Comparison of ENCODE assay signal across 28 cellular contexts in the genomic region with DNA sequence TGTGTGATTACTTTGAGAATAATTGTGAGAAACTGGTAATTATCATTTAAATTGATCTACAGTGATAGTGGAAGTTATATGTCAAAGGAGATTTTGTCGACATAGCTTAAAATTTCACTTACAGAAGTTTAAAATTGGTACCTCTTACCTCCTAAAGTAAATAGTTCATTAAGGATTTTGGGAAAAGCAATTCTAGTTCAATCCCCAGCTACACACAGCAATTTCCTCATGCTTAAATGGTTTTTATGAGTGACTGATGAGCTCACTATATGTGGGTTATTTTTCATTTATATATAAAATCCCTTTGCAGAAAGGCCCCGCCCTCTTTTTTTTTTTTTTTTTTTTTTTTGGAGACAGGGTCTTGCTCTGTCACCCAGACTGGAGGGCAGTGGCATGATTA. TPM values are rescaled to one million over a fixed set of nuclear protein-coding genes. Genes with fewer than 3 reads are reported as not detected.
DNase-seq lines count a peak whose midpoint lies in the region; ATAC-seq, FAIRE-seq and TF ChIP-seq lines count a peak whose summit lies in the region.
"Had no signal": no experiment of that assay in that cellular context is flagged by ENCODE, and none has a peak within 500 bp of the region (broad histone marks: within the 10 kb centered on the region; RNA-seq: fewer than 3 reads in every experiment).

No MANE protein-coding gene starts in this region.

- peaks cover 3% of the 10 kb centered on the region; the same call in 1 of the 3 replicates for H3K36me3 ChIP-seq in K562 (ENCODE audit: control insufficient read depth, insufficient read depth, low read length)
- no peaks in the 10 kb centered on the region for H3K36me3 ChIP-seq in hepatocyte (replicated peaks; ENCODE audit: insufficient read depth, low read depth)
- H3K36me3 ChIP-seq: esophagus squamous epithelium, SJSA1 had no signal

- H3K27ac ChIP-seq in K562 (ENCODE audit: extremely low read depth, low read depth, low read length), result no peak overlapping the region
- no peak overlapping the region for H3K27ac ChIP-seq in hepatocyte
- H3K27ac ChIP-seq: esophagus squamous epithelium, SJSA1 had no signal

- peak in 1 of 2 donors; percentile 7 for ATAC-seq in activated T-cell treated with anti-CD3 and anti-CD28 coated beads, Interleukin-2, amount 50 U/mL, for 72 hours (replicated peaks in 1 of 2)
- no peak; the same call in 2 of the 3 replicates for ATAC-seq in K562
- ATAC-seq in natural killer cell treated with Interleukin-12 subunit alpha and Interleukin-12 subunit beta and Interleukin-15 and Interleukin-18, amount 100 ng/mL, for 72 hours, result no peak
- ATAC-seq in GM18907 (IDR thresholded peaks at IDR 0.05; ENCODE audit: unreplicated experiment), result no peak
- ATAC-seq: left lobe of liver had no signal

- H2AFZ ChIP-seq in K562 (ENCODE audit: low read depth, low read length), result no peak overlapping the region
- H2AFZ ChIP-seq in hepatocyte, result no peak overlapping the region

- TF ChIP-seq EP300 in K562 (IDR thresholded peaks at IDR 0.05; ENCODE audit: low read length), result no peak

- BruUV-seq in K562 (replicated peaks; lab: Mats Ljungman, UMichigan), result no TSS peak

- H3K27me3 ChIP-seq in K562 (ENCODE audit: control insufficient read depth in 2 of 2, insufficient read depth in 2 of 2, low read length in 2 of 2) (no peaks in the 10 kb centered on the region), hepatocyte (no peaks in the 10 kb centered on the region)
- H3K27me3 ChIP-seq: esophagus squamous epithelium, SJSA1 had no signal

- 57% methylated on average over 2 of the region's 2 CpGs for WGBS in K562 (ENCODE audit: insufficient coverage, low coverage, missing lambda C conversion rate)
- 96% methylated on average over 2 of the region's 2 CpGs for WGBS in hepatocyte (ENCODE audit: low lambda C conversion rate, missing lambda C conversion rate)

- peaks cover 99% of the 10 kb centered on the region for H3K79me2 ChIP-seq in K562 (ENCODE audit: control insufficient read depth, insufficient read depth, low read length)
- H3K79me2 ChIP-seq in hepatocyte, result peaks cover 99% of the 10 kb centered on the region

- in situ Hi-C loops in K562 (cut with MboI), result no loop called here

- no peak for DNase-seq in activated T-cell treated with anti-CD3 and anti-CD28 coated beads, Interleukin-2, amount 50 U/mL, for 72 hours
- no peak for DNase-seq in activated T-cell treated with anti-CD3 and anti-CD28 coated beads, Interleukin-2, amount 50 U/mL, for 48 hours
- DNase-seq in K562 (ENCODE audit: extremely low read depth in 1 of 4, low spot score in 3 of 4) (no peak), hepatocyte (ENCODE audit: low spot score) (no peak), D341Med (ENCODE audit: low spot score) (no peak)
- no peak for DNase-seq in natural killer cell treated with Interleukin-12 subunit alpha and Interleukin-12 subunit beta and Interleukin-15 and Interleukin-18, amount 100 ng/mL, for 72 hours (ENCODE audit: low spot score)
- DNase-seq: activated CD4-positive, alpha-beta T cell treated with anti-CD3 and anti-CD28 coated beads for 1 hour; activated CD8-positive, alpha-beta memory T cell treated with anti-CD3 and anti-CD28 coated beads for 24 hours; activated naive CD4-positive, alpha-beta T cell treated with anti-CD3 and anti-CD28 coated beads, Interleukin-2, amount 50 U/mL, for 16 hours; AML-193; anterior cingulate cortex; Caco-2; cortex of kidney; DMS79; esophagus squamous epithelium; foreskin melanocyte; H7; NCI-H1105; NCI-H1930; NCI-H524 treated with DMSO at 0.1 percent for 48 hours; trophoblast cell had no signal

- H3K27me3 Mint-ChIP-seq in activated T-cell treated with anti-CD3 and anti-CD28 coated beads, Interleukin-2, amount 50 U/mL, for 72 hours (ENCODE audit: low read depth), result no peaks in the 10 kb centered on the region
- H3K27me3 Mint-ChIP-seq in IgD-negative memory B cell, result no peaks in the 10 kb centered on the region
- H3K27me3 Mint-ChIP-seq in natural killer cell treated with Interleukin-12 subunit alpha and Interleukin-12 subunit beta and Interleukin-15 and Interleukin-18, amount 100 ng/mL, for 72 hours, result no peaks in the 10 kb centered on the region

- no peaks in the 10 kb centered on the region for H3K9me3 ChIP-seq in K562 (replicated peaks; ENCODE audit: control insufficient read depth, insufficient read depth, low read depth, low read length)
- H3K9me3 ChIP-seq in hepatocyte (ENCODE audit: low read depth), result no peaks in the 10 kb centered on the region
- H3K9me3 ChIP-seq: Caco-2, esophagus squamous epithelium, SJSA1 had no signal

- no peak for TF ChIP-seq RAD21 in K562 (CRISPR knock-in tag; conservative IDR thresholded peaks at IDR 0.05 in 1 of 2, IDR thresholded peaks at IDR 0.05 in 1 of 2)

- H3K36me3 Mint-ChIP-seq in activated T-cell treated with anti-CD3 and anti-CD28 coated beads, Interleukin-2, amount 50 U/mL, for 72 hours (ENCODE audit: insufficient read depth in 2 of 2), result peaks cover 6 to 14% of the 10 kb centered on the region in 2 donors
- H3K36me3 Mint-ChIP-seq in IgD-negative memory B cell, result peaks cover 7% of the 10 kb centered on the region
- no peaks in the 10 kb centered on the region for H3K36me3 Mint-ChIP-seq in natural killer cell treated with Interleukin-12 subunit alpha and Interleukin-12 subunit beta and Interleukin-15 and Interleukin-18, amount 100 ng/mL, for 72 hours

- H3K4me1 ChIP-seq in K562 (replicated peaks in 1 of 2; ENCODE audit: control insufficient read depth in 2 of 2, insufficient read depth in 2 of 2, low read length in 2 of 2) (peaks cover 0 to 9% of the 10 kb centered on the region in 2 experiments; a peak in 1 of 5 replicates), hepatocyte (ENCODE audit: insufficient read depth) (peaks cover 14% of the 10 kb centered on the region)
- H3K4me1 ChIP-seq: Caco-2 had no signal

- CTCF ChIA-PET in K562 (lab: Yijun Ruan, JAX; ENCODE audit: low intra/inter-chr PET ratio), result no interaction called here

- POLR2A ChIA-PET in K562 (lab: Yijun Ruan, JAX), result interaction anchor here (0.9 to 6.6 kb wide), 8 partner anchors 9 to 63 kb away, joined by 3 to 144 read pairs (median 6); a partner anchor contains a TSS

- H3K4me1 Mint-ChIP-seq in activated T-cell treated with anti-CD3 and anti-CD28 coated beads, Interleukin-2, amount 50 U/mL, for 72 hours (ENCODE audit: low read depth), result peaks cover 84% of the 10 kb centered on the region
- peaks cover 71 to 78% (median 78%) of the 10 kb centered on the region in 3 donors for H3K4me1 Mint-ChIP-seq in IgD-negative memory B cell
- peaks cover 55 to 71% of the 10 kb centered on the region in 2 donors for H3K4me1 Mint-ChIP-seq in natural killer cell treated with Interleukin-12 subunit alpha and Interleukin-12 subunit beta and Interleukin-15 and Interleukin-18, amount 100 ng/mL, for 72 hours (ENCODE audit: low read depth in 2 of 2)

- H3K9me1 ChIP-seq in K562 (ENCODE audit: control insufficient read depth, insufficient read depth, low read length), result no peaks in the 10 kb centered on the region

- TF ChIP-seq CTCF in K562 (IDR thresholded peaks at IDR 0.05 in 2 of 3, conservative IDR thresholded peaks at IDR 0.05 in 1 of 3; ENCODE audit: insufficient read depth in 2 of 3, low read depth in 1 of 3, low read length in 3 of 3) (no peak), hepatocyte (IDR thresholded peaks at IDR 0.05; ENCODE audit: poor library complexity) (no peak)

- no peak for TF ChIP-seq POLR2A in K562 (conservative IDR thresholded peaks at IDR 0.05)

- H4K20me1 ChIP-seq in K562 (replicated peaks; ENCODE audit: control insufficient read depth, insufficient read depth, low read length) (peaks cover 50% of the 10 kb centered on the region), hepatocyte (ENCODE audit: insufficient read depth, poor library complexity, severe bottlenecking) (peaks cover 100% of the 10 kb centered on the region)

- no peaks in the 10 kb centered on the region for H3K9me3 Mint-ChIP-seq in activated T-cell treated with anti-CD3 and anti-CD28 coated beads, Interleukin-2, amount 50 U/mL, for 72 hours
- H3K9me3 Mint-ChIP-seq in IgD-negative memory B cell, result no peaks in the 10 kb centered on the region
- H3K9me3 Mint-ChIP-seq in natural killer cell treated with Interleukin-12 subunit alpha and Interleukin-12 subunit beta and Interleukin-15 and Interleukin-18, amount 100 ng/mL, for 72 hours, result peaks cover 3% of the 10 kb centered on the region

- H3K9me2 ChIP-seq in hepatocyte (replicated peaks; ENCODE audit: insufficient read depth), result no peaks in the 10 kb centered on the region

- no peak overlapping the region for H3K4me3 ChIP-seq in K562
- H3K4me3 ChIP-seq in hepatocyte, result no peak overlapping the region
- H3K4me3 ChIP-seq: esophagus squamous epithelium, SJSA1 had no signal

- H3K4me3 Mint-ChIP-seq in activated T-cell treated with anti-CD3 and anti-CD28 coated beads, Interleukin-2, amount 50 U/mL, for 72 hours, result peak overlapping the region in 1 of 2 donors; percentile 58
- peak overlapping the region in 1 of 4 donors; percentile 24 for H3K4me3 Mint-ChIP-seq in IgD-negative memory B cell
- H3K4me3 Mint-ChIP-seq in natural killer cell treated with Interleukin-12 subunit alpha and Interleukin-12 subunit beta and Interleukin-15 and Interleukin-18, amount 100 ng/mL, for 72 hours, result no peak overlapping the region

- H3K27ac Mint-ChIP-seq in activated T-cell treated with anti-CD3 and anti-CD28 coated beads, Interleukin-2, amount 50 U/mL, for 72 hours, result peak overlapping the region; percentile 57
- H3K27ac Mint-ChIP-seq in IgD-negative memory B cell, result peak overlapping the region in 2 of 3 donors; percentile 6 to 33
- peak overlapping the region; percentile 35 to 59 for H3K27ac Mint-ChIP-seq in natural killer cell treated with Interleukin-12 subunit alpha and Interleukin-12 subunit beta and Interleukin-15 and Interleukin-18, amount 100 ng/mL, for 72 hours

- intact Hi-C loops in K562 (cut with micrococcal nuclease), result no loop called here

- H3K4me2 ChIP-seq in K562 (ENCODE audit: insufficient read depth, low read length) (no peak overlapping the region), hepatocyte (no peak overlapping the region)

- no peak overlapping the region for H3K9ac ChIP-seq in K562 (ENCODE audit: insufficient read depth in 1 of 2, low read depth in 2 of 2, low read length in 2 of 2)

- FAIRE-seq in K562 (lab: Jason Lieb, UNC), result no peak
- FAIRE-seq: A204.1, bronchial epithelial cell, TTC549 had no signal

RNA-seq across cellular contexts. Expression of a gene that starts 12.7 kb away (rescaled TPM):
- total RNA-seq in activated T-cell treated with anti-CD3 and anti-CD28 coated beads, Interleukin-2, amount 50 U/mL, for 72 hours, result 100 to 1,000 TPM in 1 of 2 donors, 10 to 100 TPM in 1; 96.4 to 112 TPM
- polyA plus RNA-seq in IgD-negative memory B cell, result 239 TPM
- total RNA-seq in K562 (2011; cell fraction: chromatin; rRNA removed; ENCODE audit: low replicate concordance), result 207 and 465 TPM in 2 replicates
- 88.1 and 130 TPM in 2 replicates for total RNA-seq in K562 (2011; cell fraction: nucleolus; rRNA removed)
- total RNA-seq in K562 (2011; cell fraction: nucleoplasm; rRNA removed), result 182 and 231 TPM in 2 replicates
- 33.5 and 38.1 TPM in 2 replicates for total RNA-seq in K562 (2014; rRNA removed)
- 41.7 and 46.6 TPM in 2 replicates for total RNA-seq in K562 (2014; rRNA removed; fragmentation: Illumina TruSeq; extraction: Trizol)
- total RNA-seq in K562 (2015; rRNA removed; fragmentation: Illumina TruSeq; extraction: Trizol), result 38.6 and 39.9 TPM in 2 replicates
- 48.1 and 55.3 TPM in 2 replicates for total RNA-seq in K562 (2021)
- polyA plus RNA-seq in K562 (2011; rRNA removed), result 11.1 and 14.5 TPM in 2 replicates
- 7.9 and 14.7 TPM in 2 replicates for polyA plus RNA-seq in K562 (2011; cell fraction: cytosol; rRNA removed)
- polyA plus RNA-seq in K562 (2011; cell fraction: nucleus; rRNA removed), result 55.0 and 72.1 TPM in 2 replicates
- polyA plus RNA-seq in K562 (2012), result 26.5 and 30.8 TPM in 2 replicates
- polyA plus RNA-seq in K562 (2014; fragmentation: Illumina TruSeq; extraction: Trizol), result 33.8 and 38.7 TPM in 2 replicates
- 10 to 100 TPM in 1 of 2 experiments, 1 to 10 TPM in 1; 8.9 to 15.9 TPM for polyA plus RNA-seq in K562 (2014; fragmentation: Nextera tagmentation; extraction: Ambion mirVana)
- polyA plus RNA-seq in K562 (2014; rRNA removed), result 18.2 and 23.4 TPM in 2 replicates
- polyA minus RNA-seq in K562 (2011; rRNA and poly(A)+ RNA removed), result 84.5 and 96.0 TPM in 2 replicates
- 28.8 and 34.0 TPM in 2 replicates for polyA minus RNA-seq in K562 (2011; cell fraction: cytosol; rRNA and poly(A)+ RNA removed)
- 110 and 143 TPM in 2 replicates for polyA minus RNA-seq in K562 (2011; cell fraction: nucleus; rRNA and poly(A)+ RNA removed)
- 100 to 1,000 TPM; 152 to 172 TPM for total RNA-seq in natural killer cell treated with Interleukin-12 subunit alpha and Interleukin-12 subunit beta and Interleukin-15 and Interleukin-18, amount 100 ng/mL, for 72 hours
- 65.8 and 69.7 TPM in 2 replicates for total RNA-seq in hepatocyte
- 70.8 and 80.7 TPM in 2 replicates for polyA plus RNA-seq in hepatocyte
